Comparison of ENCODE assay signal across 9 cellular contexts in the genomic region with DNA sequence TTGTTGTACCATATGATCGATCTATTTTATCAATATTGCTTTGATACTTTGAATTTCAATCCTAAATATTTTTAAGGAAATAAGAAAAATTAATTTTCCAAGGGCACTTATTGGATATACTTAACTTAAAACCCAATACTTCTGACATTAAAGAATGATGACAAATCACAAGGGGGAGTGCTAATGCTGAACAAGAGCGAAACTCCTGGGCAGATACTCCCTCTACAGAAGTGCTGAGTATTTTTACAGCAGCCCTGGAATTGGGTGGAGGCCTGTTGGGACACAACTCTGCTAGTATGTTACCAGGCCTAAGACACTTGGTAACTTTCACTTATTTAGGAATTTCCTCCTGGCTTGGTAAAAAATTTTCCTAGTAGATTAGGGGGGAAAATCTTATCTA. TPM values are rescaled to one million over a fixed set of nuclear protein-coding genes. Genes with fewer than 3 reads are reported as not detected.
DNase-seq lines count a peak whose midpoint lies in the region; ATAC-seq and TF ChIP-seq lines count a peak whose summit lies in the region.
"Had no signal": no experiment of that assay in that cellular context is flagged by ENCODE, and none has a peak within 500 bp of the region (broad histone marks: within the 10 kb centered on the region; RNA-seq: fewer than 3 reads in every experiment).

No MANE protein-coding gene starts in this region.

- no peak overlapping the region for H2AFZ ChIP-seq in OCI-LY1 (ENCODE audit: low read length)

- peaks cover 4% of the 10 kb centered on the region; the same call in 1 of the 2 replicates for H3K9me3 ChIP-seq in OCI-LY1 (ENCODE audit: low read length)
- no peaks in the 10 kb centered on the region for H3K9me3 ChIP-seq in naive thymus-derived CD4-positive, alpha-beta T cell (ENCODE audit: control insufficient read depth in 2 of 3, low read length in 3 of 3)
- H3K9me3 ChIP-seq: adrenal gland had no signal

- no peaks in the 10 kb centered on the region for H3K27me3 Mint-ChIP-seq in naive thymus-derived CD4-positive, alpha-beta T cell

- H4K20me1 ChIP-seq in OCI-LY1 (ENCODE audit: insufficient read depth, low read length), result no peaks in the 10 kb centered on the region

- peaks cover 6 to 27% (median 22%) of the 10 kb centered on the region in 7 donors for H3K4me1 Mint-ChIP-seq in naive thymus-derived CD4-positive, alpha-beta T cell

- TF ChIP-seq CTCF in OCI-LY1 (IDR thresholded peaks at IDR 0.05; ENCODE audit: low read length), result peak; percentile 28; the same call in 1 of the 2 replicates
- peak; percentile 32 for TF ChIP-seq CTCF in epithelial cell of esophagus (IDR thresholded peaks at IDR 0.05; ENCODE audit: insufficient read depth, low read depth, low read length, missing control alignments)

- H3K79me2 ChIP-seq in OCI-LY1 (ENCODE audit: insufficient read depth, low read length), result no peaks in the 10 kb centered on the region

- H3K4me1 ChIP-seq in OCI-LY1 (ENCODE audit: insufficient read depth, low read length, severe bottlenecking), result no peaks in the 10 kb centered on the region
- no peaks in the 10 kb centered on the region for H3K4me1 ChIP-seq in naive thymus-derived CD4-positive, alpha-beta T cell (ENCODE audit: control insufficient read depth in 2 of 2, insufficient read depth in 2 of 2, low read length in 2 of 2)
- H3K4me1 ChIP-seq: adrenal gland had no signal

- no peak overlapping the region for H3K4me2 ChIP-seq in OCI-LY1 (ENCODE audit: low read length)

- H3K36me3 Mint-ChIP-seq in naive thymus-derived CD4-positive, alpha-beta T cell, result peaks cover 15 to 66% (median 51%) of the 10 kb centered on the region in 5 donors

- H3K9ac ChIP-seq in OCI-LY1 (ENCODE audit: low read length), result no peak overlapping the region

- no peaks in the 10 kb centered on the region for H3K9me2 ChIP-seq in OCI-LY1 (ENCODE audit: low read depth, low read length)

- H3K27me3 ChIP-seq in OCI-LY1 (ENCODE audit: insufficient read depth, low read length), result no peaks in the 10 kb centered on the region
- H3K27me3 ChIP-seq in naive thymus-derived CD4-positive, alpha-beta T cell (ENCODE audit: control insufficient read depth in 2 of 2, insufficient read depth in 2 of 2, low read length in 2 of 2), result no peaks in the 10 kb centered on the region
- H3K27me3 ChIP-seq: adrenal gland had no signal

- H3K4me3 Mint-ChIP-seq in naive thymus-derived CD4-positive, alpha-beta T cell, result no peak overlapping the region

- POLR2A ChIA-PET in naive thymus-derived CD4-positive, alpha-beta T cell (lab: Charles Lee), result no interaction called here

- DNase-seq in ELR (ENCODE audit: low read depth) (peak; percentile 40), epithelial cell of esophagus (ENCODE audit: low read depth) (peak; percentile 80)
- peak in 5 of 9 donors; percentile 8 to 20 (median 12) for DNase-seq in naive thymus-derived CD4-positive, alpha-beta T cell
- DNase-seq in stimulated activated CD4-positive, alpha-beta T cell treated with anti-CD3 and anti-CD28 coated beads, Interleukin-15, amount 100 ng/mL, for 24 hours, result no peak
- DNase-seq in activated CD4-positive, alpha-beta T cell treated with anti-CD3 and anti-CD28 coated beads, Interleukin-2, amount 50 U/mL, for 4 hours, result no peak

- no peak overlapping the region for H3K27ac ChIP-seq in OCI-LY1 (ENCODE audit: low read depth, low read length, poor library complexity, severe bottlenecking)
- H3K27ac ChIP-seq in naive thymus-derived CD4-positive, alpha-beta T cell (ENCODE audit: low read depth, low read length), result no peak overlapping the region
- H3K27ac ChIP-seq: adrenal gland had no signal

- peak overlapping the region in 8 of 9 donors; percentile 43 to 81 (median 66) for H3K27ac Mint-ChIP-seq in naive thymus-derived CD4-positive, alpha-beta T cell

- no peak for ATAC-seq in naive thymus-derived CD4-positive, alpha-beta T cell
- no peak for ATAC-seq in HG03432 (IDR thresholded peaks at IDR 0.05; ENCODE audit: unreplicated experiment)
- no peak for ATAC-seq in HG02763 (IDR thresholded peaks at IDR 0.05; ENCODE audit: unreplicated experiment)

- H3K4me3 ChIP-seq in OCI-LY1 (ENCODE audit: low read depth, low read length, poor library complexity, severe bottlenecking) (no peak overlapping the region), epithelial cell of esophagus (ENCODE audit: low read length) (no peak overlapping the region)
- no peak overlapping the region for H3K4me3 ChIP-seq in naive thymus-derived CD4-positive, alpha-beta T cell (ENCODE audit: low read length)
- H3K4me3 ChIP-seq: adrenal gland had no signal

- CTCF ChIA-PET in naive thymus-derived CD4-positive, alpha-beta T cell (lab: Charles Lee), result interaction anchor here (0.6 to 1.4 kb wide), 2 partner anchors 116 to 179 kb away, joined by 4 to 6 read pairs; no protein-coding TSS in a partner anchor

- peaks cover 0 to 20% (median 6%) of the 10 kb centered on the region in 11 donors for H3K9me3 Mint-ChIP-seq in naive thymus-derived CD4-positive, alpha-beta T cell

- H3F3A ChIP-seq in OCI-LY1 (ENCODE audit: insufficient read depth, low read length), result 0 out of 2 replicates have a peak, but pooled peaks cover 3% of the 10 kb centered on the region

- intact Hi-C loops in naive thymus-derived CD4-positive, alpha-beta T cell (cut with micrococcal nuclease), result loop anchor here in 1 of 2 donors (1.0 kb wide), 1 partner anchor 180 kb away; no protein-coding TSS in a partner anchor

- H3K36me3 ChIP-seq in OCI-LY1 (ENCODE audit: insufficient read depth, low read length), result peaks cover 54% of the 10 kb centered on the region
- H3K36me3 ChIP-seq in naive thymus-derived CD4-positive, alpha-beta T cell (ENCODE audit: control insufficient read depth in 2 of 3, insufficient read depth in 3 of 3, low read length in 3 of 3), result peaks cover 4 to 51% (median 9%) of the 10 kb centered on the region in 3 experiments

RNA-seq across cellular contexts. Expression of a gene that starts 46.2 kb away (rescaled TPM):
- total RNA-seq in naive thymus-derived CD4-positive, alpha-beta T cell, result 10 to 100 TPM; 31.3 to 76.6 (median 40.8) TPM
- 10 to 100 TPM; 24.8 to 30.3 TPM for polyA plus RNA-seq in naive thymus-derived CD4-positive, alpha-beta T cell

RNA-seq across cellular contexts. Expression of a gene that starts 49.6 kb away (rescaled TPM):
- 10 to 100 TPM; 50.9 to 85.5 (median 57.5) TPM for total RNA-seq in naive thymus-derived CD4-positive, alpha-beta T cell
- polyA plus RNA-seq in naive thymus-derived CD4-positive, alpha-beta T cell, result 100 to 1,000 TPM; 128 to 130 TPM

Comparison
In these comparisons a context has a peak if more than half of its experiments do, and no peak if none do; other contexts are left out.
1. DNase-seq: peak in ELR (single experiment), epithelial cell of esophagus (single experiment) and naive thymus-derived CD4-positive, alpha-beta T cell (5 of 9); none in stimulated activated CD4-positive, alpha-beta T cell treated with anti-CD3 and anti-CD28 coated beads, Interleukin-15, amount 100 ng/mL, for 24 hours (single experiment) and activated CD4-positive, alpha-beta T cell treated with anti-CD3 and anti-CD28 coated beads, Interleukin-2, amount 50 U/mL, for 4 hours (0 of 2).